Comparison of ENCODE assay signal across 25 cellular contexts in the genomic region with DNA sequence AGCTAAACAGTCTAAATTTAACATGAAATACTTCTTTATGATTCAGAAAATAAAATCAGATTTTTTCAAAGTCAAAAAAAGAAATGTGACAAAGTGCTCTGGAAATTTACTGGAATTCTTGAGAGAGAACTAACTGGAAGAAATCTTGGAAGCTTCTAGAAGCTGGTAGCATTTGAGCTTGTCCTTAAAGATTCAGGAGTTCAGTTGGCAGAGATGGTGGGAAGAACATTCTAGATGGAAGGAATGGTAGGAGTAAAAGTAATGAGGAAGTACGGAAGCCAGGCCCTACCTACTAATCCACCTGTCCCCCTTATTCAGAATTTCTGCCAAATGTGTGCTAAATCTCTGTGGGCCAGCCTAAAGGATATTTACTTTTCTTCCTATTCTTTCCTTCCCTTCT. TPM values are rescaled to one million over a fixed set of nuclear protein-coding genes. Genes with fewer than 3 reads are reported as not detected.
DNase-seq lines count a peak whose midpoint lies in the region; ATAC-seq, FAIRE-seq and TF ChIP-seq lines count a peak whose summit lies in the region.
"Had no signal": no experiment of that assay in that cellular context is flagged by ENCODE, and none has a peak within 500 bp of the region (broad histone marks: within the 10 kb centered on the region; RNA-seq: fewer than 3 reads in every experiment).

No MANE protein-coding gene starts in this region.

- H3K4me3 ChIP-seq in mucosa of descending colon (no peak overlapping the region), kidney (ENCODE audit: low read length in 2 of 2) (no peak overlapping the region)
- H3K4me3 ChIP-seq: heart left ventricle, prostate gland, transverse colon had no signal

- H3K27me3 Mint-ChIP-seq in activated naive CD4-positive, alpha-beta T cell treated with anti-CD3 and anti-CD28 coated beads, Interleukin-2, amount 50 U/mL, for 24 hours, result no peaks in the 10 kb centered on the region
- no peaks in the 10 kb centered on the region for H3K27me3 Mint-ChIP-seq in activated T-helper 17 cell treated with anti-CD3 and anti-CD28 coated beads, Interleukin-2, amount 50 U/mL, for 72 hours
- no peaks in the 10 kb centered on the region for H3K27me3 Mint-ChIP-seq in type B pancreatic cell
- H3K27me3 Mint-ChIP-seq: activated naive CD8-positive, alpha-beta T cell treated with anti-CD3 and anti-CD28 coated beads, Interleukin-2, amount 10 ng/mL, durations not matched to agents 7 days and 5 days; stimulated activated naive CD8-positive, alpha-beta T cell treated with anti-CD3 and anti-CD28 coated beads, Interleukin-15, amount 100 ng/mL, for 72 hours had no signal

- H3K9me3 Mint-ChIP-seq in activated naive CD4-positive, alpha-beta T cell treated with anti-CD3 and anti-CD28 coated beads, Interleukin-2, amount 50 U/mL, for 24 hours, result no peaks in the 10 kb centered on the region
- H3K9me3 Mint-ChIP-seq in activated T-helper 17 cell treated with anti-CD3 and anti-CD28 coated beads, Interleukin-2, amount 50 U/mL, for 72 hours, result no peaks in the 10 kb centered on the region
- H3K9me3 Mint-ChIP-seq in type B pancreatic cell, result no peaks in the 10 kb centered on the region
- H3K9me3 Mint-ChIP-seq: activated naive CD8-positive, alpha-beta T cell treated with anti-CD3 and anti-CD28 coated beads, Interleukin-2, amount 10 ng/mL, durations not matched to agents 7 days and 5 days; stimulated activated naive CD8-positive, alpha-beta T cell treated with anti-CD3 and anti-CD28 coated beads, Interleukin-15, amount 100 ng/mL, for 72 hours had no signal

- no peaks in the 10 kb centered on the region for H3K36me3 ChIP-seq in mucosa of descending colon (ENCODE audit: low read depth)
- no peaks in the 10 kb centered on the region for H3K36me3 ChIP-seq in kidney (ENCODE audit: control insufficient read depth in 1 of 2, insufficient read depth in 2 of 2, low read length in 2 of 2)
- H3K36me3 ChIP-seq: heart left ventricle, prostate gland, transverse colon had no signal

- peak overlapping the region; percentile 38 for H3K27ac Mint-ChIP-seq in activated naive CD4-positive, alpha-beta T cell treated with anti-CD3 and anti-CD28 coated beads, Interleukin-2, amount 50 U/mL, for 24 hours
- H3K27ac Mint-ChIP-seq in activated T-helper 17 cell treated with anti-CD3 and anti-CD28 coated beads, Interleukin-2, amount 50 U/mL, for 72 hours, result peak overlapping the region; percentile 67
- H3K27ac Mint-ChIP-seq in type B pancreatic cell, result peak overlapping the region; percentile 0
- H3K27ac Mint-ChIP-seq: activated naive CD8-positive, alpha-beta T cell treated with anti-CD3 and anti-CD28 coated beads, Interleukin-2, amount 10 ng/mL, durations not matched to agents 7 days and 5 days; nephron progenitor cell had no signal

- TF ChIP-seq CTCF in mucosa of descending colon (IDR thresholded peaks at IDR 0.05) (no peak), type B pancreatic cell (conservative IDR thresholded peaks at IDR 0.05) (no peak), kidney (IDR thresholded peaks at IDR 0.05; ENCODE audit: borderline replicate concordance, extremely low read depth, insufficient read depth) (no peak)

- H3K4me1 ChIP-seq in mucosa of descending colon (ENCODE audit: low read depth), result peaks cover 46% of the 10 kb centered on the region
- H3K4me1 ChIP-seq in kidney (ENCODE audit: control insufficient read depth in 1 of 2, insufficient read depth in 1 of 2, low read depth in 1 of 2, low read length in 2 of 2), result peaks cover 7 to 19% of the 10 kb centered on the region in 2 donors
- H3K4me1 ChIP-seq: prostate gland had no signal

- no peak overlapping the region for H3K9ac ChIP-seq in kidney (ENCODE audit: low read length in 2 of 2)

- H3K9me3 ChIP-seq in mucosa of descending colon (no peaks in the 10 kb centered on the region), kidney (ENCODE audit: control insufficient read depth in 1 of 2, low read length in 2 of 2) (no peaks in the 10 kb centered on the region)
- H3K9me3 ChIP-seq: heart left ventricle, prostate gland, transverse colon had no signal

- no peak for ATAC-seq in activated T-helper 17 cell treated with anti-CD3 and anti-CD28 coated beads, Interleukin-2, amount 50 U/mL, for 72 hours (replicated peaks)
- ATAC-seq in mucosa of descending colon, result peak; percentile 22
- ATAC-seq: heart left ventricle; left lobe of liver; stimulated activated naive CD8-positive, alpha-beta T cell treated with anti-CD3 and anti-CD28 coated beads, Interleukin-15, amount 100 ng/mL, for 72 hours had no signal

- no peak overlapping the region for H3K27ac ChIP-seq in kidney (ENCODE audit: low read depth in 2 of 2, low read length in 2 of 2)
- H3K27ac ChIP-seq: heart left ventricle, prostate gland had no signal

- DNase-seq in activated naive CD4-positive, alpha-beta T cell treated with Interleukin-2 at 50 U/mL for 16 hours, result no peak
- DNase-seq in mucosa of descending colon (no peak), type B pancreatic cell (ENCODE audit: extremely low spot score, unreplicated experiment) (no peak), kidney (no peak), HPDE6-E6E7 (ENCODE audit: extremely low spot score) (no peak), NOMO-1 treated with DMSO at 0.1 percent for 48 hours (lab: John Stamatoyannopoulos, UW; ENCODE audit: unreplicated experiment) (no peak)
- DNase-seq: activated CD4-positive, alpha-beta T cell treated with anti-CD3 and anti-CD28 coated beads for 4 hours; activated naive CD8-positive, alpha-beta T cell treated with anti-CD3 and anti-CD28 coated beads, Interleukin-2, amount 10 ng/mL, durations not matched to agents 7 days and 5 days; cerebellar nuclear complex; DMS79; effector CD4-positive, alpha-beta T cell; erythroblast; GOT3; heart left ventricle; KBM-7; NCI-H1436 treated with DMSO at 0.1 percent for 48 hours; NCI-H510A; nephron progenitor cell; stimulated activated naive CD8-positive, alpha-beta T cell treated with anti-CD3 and anti-CD28 coated beads, Interleukin-15, amount 100 ng/mL, for 72 hours; T-helper 1 cell; transverse colon had no signal

- no peak overlapping the region for H3K4me3 Mint-ChIP-seq in activated naive CD4-positive, alpha-beta T cell treated with anti-CD3 and anti-CD28 coated beads, Interleukin-2, amount 50 U/mL, for 24 hours
- no peak overlapping the region for H3K4me3 Mint-ChIP-seq in activated T-helper 17 cell treated with anti-CD3 and anti-CD28 coated beads, Interleukin-2, amount 50 U/mL, for 72 hours
- H3K4me3 Mint-ChIP-seq in type B pancreatic cell, result no peak overlapping the region
- H3K4me3 Mint-ChIP-seq: activated naive CD8-positive, alpha-beta T cell treated with anti-CD3 and anti-CD28 coated beads, Interleukin-2, amount 10 ng/mL, durations not matched to agents 7 days and 5 days; nephron progenitor cell; stimulated activated naive CD8-positive, alpha-beta T cell treated with anti-CD3 and anti-CD28 coated beads, Interleukin-15, amount 100 ng/mL, for 72 hours had no signal

- no peak for FAIRE-seq in kidney (lab: Jason Lieb, UNC)

- intact Hi-C loops in mucosa of descending colon (cut with DNase I, micrococcal nuclease) (no loop called here), kidney (cut with DNase I) (no loop called here)

- H3K4me1 Mint-ChIP-seq in activated naive CD4-positive, alpha-beta T cell treated with anti-CD3 and anti-CD28 coated beads, Interleukin-2, amount 50 U/mL, for 24 hours, result peaks cover 92% of the 10 kb centered on the region
- H3K4me1 Mint-ChIP-seq in activated T-helper 17 cell treated with anti-CD3 and anti-CD28 coated beads, Interleukin-2, amount 50 U/mL, for 72 hours, result peaks cover 57% of the 10 kb centered on the region
- H3K4me1 Mint-ChIP-seq in type B pancreatic cell (ENCODE audit: unreplicated experiment), result peaks cover 63% of the 10 kb centered on the region

- peaks cover 3% of the 10 kb centered on the region for H3K36me3 Mint-ChIP-seq in activated naive CD4-positive, alpha-beta T cell treated with anti-CD3 and anti-CD28 coated beads, Interleukin-2, amount 50 U/mL, for 24 hours
- no peaks in the 10 kb centered on the region for H3K36me3 Mint-ChIP-seq in activated T-helper 17 cell treated with anti-CD3 and anti-CD28 coated beads, Interleukin-2, amount 50 U/mL, for 72 hours (ENCODE audit: low read depth)
- H3K36me3 Mint-ChIP-seq in type B pancreatic cell, result peaks cover 10% of the 10 kb centered on the region

RNA-seq across cellular contexts. Expression of gene RALY, which starts 21.2 kb away (rescaled TPM):
- total RNA-seq in activated T-helper 17 cell treated with anti-CD3 and anti-CD28 coated beads, Interleukin-2, amount 50 U/mL, for 72 hours, result 100 to 1,000 TPM; 112 to 142 TPM
- total RNA-seq in mucosa of descending colon (100 to 1,000 TPM; 152 to 229 (median 215) TPM), type B pancreatic cell (ENCODE audit: low replicate concordance) (200 and 215 TPM in 2 replicates), kidney (119 TPM)
- polyA plus RNA-seq in kidney (ENCODE audit: insufficient read depth, low read depth, low replicate concordance), result 138 TPM

Comparison
In these comparisons a context has a peak if more than half of its experiments do, and no peak if none do; other contexts are left out.
1. H3K27ac Mint-ChIP-seq: peak in every context shown above with its lines; median percentile 67 in activated T-helper 17 cell treated with anti-CD3 and anti-CD28 coated beads, Interleukin-2, amount 50 U/mL, for 72 hours; 38 in activated naive CD4-positive, alpha-beta T cell treated with anti-CD3 and anti-CD28 coated beads, Interleukin-2, amount 50 U/mL, for 24 hours; 0 in type B pancreatic cell.